Comparison of ENCODE assay signal across 8 cellular contexts in genomic region chr1:27574001-27574781, GRCh38. TPM values are rescaled to one million over a fixed set of nuclear protein-coding genes. Genes with fewer than 3 reads are reported as not detected.
DNase-seq lines count a peak whose midpoint lies in the region; ATAC-seq, FAIRE-seq and TF ChIP-seq lines count a peak whose summit lies in the region.
"Had no signal": no experiment of that assay in that cellular context is flagged by ENCODE, and none has a peak within 500 bp of the region (broad histone marks: within the 10 kb centered on the region; RNA-seq: fewer than 3 reads in every experiment).

No MANE protein-coding gene starts in this region.

- TF ChIP-seq CTCF in astrocyte (IDR thresholded peaks at IDR 0.05; ENCODE audit: insufficient read depth, low read depth, low read length) (no peak), lung (IDR thresholded peaks at IDR 0.05; ENCODE audit: control extremely low read depth, extremely low read depth) (no peak)

- H3K27me3 Mint-ChIP-seq in astrocyte (ENCODE audit: low read depth, unreplicated experiment): no peaks in the 10 kb centered on the region

- H3K9me3 ChIP-seq in HUES48 (ENCODE audit: control insufficient read depth, insufficient read depth, low read length) (no peaks in the 10 kb centered on the region), astrocyte (ENCODE audit: insufficient read depth, low read depth, low read length) (no peaks in the 10 kb centered on the region), lung (ENCODE audit: control insufficient read depth in 2 of 2, insufficient read depth in 1 of 2, low read length in 1 of 2) (no peaks in the 10 kb centered on the region), stomach smooth muscle (ENCODE audit: control insufficient read depth in 2 of 2, low read length in 2 of 2) (no peaks in the 10 kb centered on the region)

- H3K4me3 ChIP-seq in HUES48 (ENCODE audit: low read depth, low read length): peak overlapping the region; percentile 60
- H3K4me3 ChIP-seq in astrocyte (ENCODE audit: insufficient read depth, low read depth, low read length): no peak overlapping the region
- H3K4me3 ChIP-seq in lung: no peak overlapping the region
- peak overlapping the region; percentile 40 to 69 for H3K4me3 ChIP-seq in stomach smooth muscle (ENCODE audit: low read length in 2 of 2)

- H3K27ac ChIP-seq in HUES48 (ENCODE audit: low read depth, low read length): peak overlapping the region; percentile 94
- H3K27ac ChIP-seq in astrocyte (ENCODE audit: low read depth, low read length): no peak overlapping the region
- H3K27ac ChIP-seq in lung (ENCODE audit: low read depth in 1 of 2, low read length in 1 of 2): peak overlapping the region; percentile 74 to 95
- H3K27ac ChIP-seq in stomach smooth muscle (ENCODE audit: low read length): peak overlapping the region; percentile 94

- H3K4me1 Mint-ChIP-seq in astrocyte (ENCODE audit: low read depth, unreplicated experiment): peaks cover 63% of the 10 kb centered on the region

- H3K27ac Mint-ChIP-seq in astrocyte (ENCODE audit: unreplicated experiment): peak overlapping the region; percentile 35

- 0 out of 2 replicates have a peak overlapping the region, but pooled peaks have one; percentile 57 for H3K9ac ChIP-seq in HUES48 (ENCODE audit: low read depth, low read length)
- H3K9ac ChIP-seq in astrocyte (ENCODE audit: low read length): no peak overlapping the region
- peak overlapping the region; percentile 30 to 66 for H3K9ac ChIP-seq in stomach smooth muscle (ENCODE audit: low read length in 2 of 2)

- peak overlapping the region; percentile 72 for H3K4me3 Mint-ChIP-seq in astrocyte (ENCODE audit: unreplicated experiment)

- H3K9me3 Mint-ChIP-seq in astrocyte (ENCODE audit: unreplicated experiment): no peaks in the 10 kb centered on the region

- no peak overlapping the region for H3K4me2 ChIP-seq in astrocyte (ENCODE audit: low read length)

- H3K27me3 ChIP-seq in HUES48 (ENCODE audit: control insufficient read depth, insufficient read depth, low read length): no peaks in the 10 kb centered on the region
- no peaks in the 10 kb centered on the region for H3K27me3 ChIP-seq in astrocyte (ENCODE audit: insufficient read depth, low read length)
- no peaks in the 10 kb centered on the region for H3K27me3 ChIP-seq in lung (ENCODE audit: control insufficient read depth, insufficient read depth)
- no peaks in the 10 kb centered on the region for H3K27me3 ChIP-seq in stomach smooth muscle (ENCODE audit: control insufficient read depth in 1 of 2, insufficient read depth in 2 of 2, low read length in 2 of 2)

- H3K79me2 ChIP-seq in astrocyte (ENCODE audit: insufficient read depth, low read length): peaks cover 70% of the 10 kb centered on the region

- DNase-seq in astrocyte (ENCODE audit: low read depth) (no peak), lung (ENCODE audit: low spot score) (no peak), NCI-H526 treated with DMSO at 0.1 percent for 48 hours (lab: John Stamatoyannopoulos, UW) (no peak), NCI-H2171 treated with DMSO at 0.1 percent for 48 hours (lab: John Stamatoyannopoulos, UW) (no peak), cerebellar cortex (ENCODE audit: low spot score) (no peak)
- DNase-seq: activated CD4-positive, CD25-positive, alpha-beta regulatory T cell had no signal

- no peak overlapping the region for H2AFZ ChIP-seq in astrocyte (ENCODE audit: low read depth, low read length)

- WGBS in lung, 2 donors: 61 to 68% methylated on average over 8 of the region's 8 CpGs

- H3K36me3 ChIP-seq in HUES48 (ENCODE audit: control insufficient read depth, insufficient read depth, low read length) (no peaks in the 10 kb centered on the region), astrocyte (ENCODE audit: insufficient read depth, low read length) (no peaks in the 10 kb centered on the region), lung (ENCODE audit: control insufficient read depth in 2 of 2, insufficient read depth in 2 of 2, low read length in 2 of 2) (no peaks in the 10 kb centered on the region), stomach smooth muscle (ENCODE audit: control insufficient read depth in 2 of 2, insufficient read depth in 2 of 2, low read length in 2 of 2) (peaks cover 0 to 2% of the 10 kb centered on the region in 2 donors)

- no peak for ATAC-seq in lung (ENCODE audit: insufficient read depth, low FRiP score)

- peaks cover 63% of the 10 kb centered on the region for H3K4me1 ChIP-seq in HUES48 (ENCODE audit: control insufficient read depth, insufficient read depth, low read length)
- peaks cover 52% of the 10 kb centered on the region for H3K4me1 ChIP-seq in astrocyte (ENCODE audit: insufficient read depth, low read length)
- peaks cover 31 to 46% of the 10 kb centered on the region in 2 donors for H3K4me1 ChIP-seq in lung (ENCODE audit: control insufficient read depth in 2 of 2, insufficient read depth in 2 of 2, low read length in 2 of 2)
- H3K4me1 ChIP-seq in stomach smooth muscle (ENCODE audit: control insufficient read depth, insufficient read depth, low read length): peaks cover 87% of the 10 kb centered on the region

- H4K20me1 ChIP-seq in astrocyte (ENCODE audit: insufficient read depth, low read length): peaks cover 82% of the 10 kb centered on the region

- H3K36me3 Mint-ChIP-seq in astrocyte (ENCODE audit: low read depth, unreplicated experiment): peaks cover 2% of the 10 kb centered on the region

- no peak for FAIRE-seq in astrocyte (lab: Jason Lieb, UNC)

RNA-seq across cellular contexts. Expression of gene AHDC1, which starts 29.8 kb away (rescaled TPM):
- total RNA-seq in astrocyte (74.0 and 75.7 TPM in 2 replicates), lung (10 to 100 TPM; 31.8 to 37.9 TPM)
- polyA plus RNA-seq in lung: 10 to 100 TPM; 10.3 to 11.8 TPM

Comparison
In these comparisons a context has a peak if more than half of its experiments do, and no peak if none do; other contexts are left out.
1. H3K4me3 ChIP-seq: peak in HUES48 (single experiment) and stomach smooth muscle (2 of 2); none in astrocyte (single experiment) and lung (single experiment).